2 cellular contexts compared by ENCODE assay signal in the genomic region with DNA sequence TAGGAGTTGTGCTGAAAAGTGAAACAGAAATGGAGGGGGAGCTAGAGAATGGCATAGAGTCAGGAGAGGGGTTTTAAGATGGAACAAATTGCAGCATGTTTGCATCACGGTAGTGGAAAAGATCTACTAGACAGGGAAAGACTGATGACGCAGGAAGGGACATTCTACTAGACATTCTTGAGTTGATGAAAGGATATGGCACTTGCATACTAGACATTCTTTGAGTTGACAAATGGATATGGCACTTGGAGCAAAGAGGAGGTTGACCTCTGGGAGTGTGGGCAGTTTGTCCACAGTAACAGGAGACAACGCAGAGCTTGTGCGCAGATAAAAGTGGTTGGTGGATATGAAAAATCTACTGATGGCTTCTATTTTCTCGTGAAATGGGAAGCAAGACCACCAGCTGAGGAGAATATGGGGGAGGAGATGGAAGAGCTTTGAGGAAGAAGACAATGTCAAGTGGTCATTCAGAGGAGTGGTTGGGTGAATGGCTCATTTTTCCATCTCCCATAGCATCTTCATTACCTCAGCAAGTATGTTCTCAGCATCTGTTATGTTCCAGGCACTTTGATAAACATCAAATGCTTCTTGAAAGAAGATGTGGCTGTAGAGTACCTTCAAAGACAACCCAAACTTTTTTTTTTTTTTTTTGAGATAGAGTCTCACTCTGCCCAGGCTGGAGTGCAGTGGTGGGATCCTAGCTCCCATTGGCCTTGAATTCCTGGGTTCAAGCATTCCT.
TF ChIP-seq lines count a peak whose summit lies in the region.

No MANE protein-coding gene starts in this region.

TF ChIP-seq in IMR-90, 13 proteins besides CTCF, POLR2A, EP300 and RAD21:
- no peak for TF ChIP-seq MAZ (IDR thresholded peaks at IDR 0.05; ENCODE audit: borderline replicate concordance, low read depth, low read length)
- peak; percentile 84 for TF ChIP-seq CEBPB (IDR thresholded peaks at IDR 0.05; ENCODE audit: low read depth, low read length)
- no peak for TF ChIP-seq SMC3 (IDR thresholded peaks at IDR 0.05; ENCODE audit: low read depth, low read length)
- no peak for TF ChIP-seq BHLHE40 (IDR thresholded peaks at IDR 0.05; ENCODE audit: low read depth, low read length)
- TF ChIP-seq MXI1 (IDR thresholded peaks at IDR 0.05; ENCODE audit: borderline replicate concordance, low read depth, low read length) = no peak
- no peak for TF ChIP-seq RFX5 (IDR thresholded peaks at IDR 0.05; ENCODE audit: low read depth, low read length)
- TF ChIP-seq MAFK (IDR thresholded peaks at IDR 0.05; ENCODE audit: low read depth, low read length) = no peak
- TF ChIP-seq RCOR1 (IDR thresholded peaks at IDR 0.05; ENCODE audit: insufficient replicate concordance, low read length) = peak; percentile 33
- TF ChIP-seq, protein P1, sequence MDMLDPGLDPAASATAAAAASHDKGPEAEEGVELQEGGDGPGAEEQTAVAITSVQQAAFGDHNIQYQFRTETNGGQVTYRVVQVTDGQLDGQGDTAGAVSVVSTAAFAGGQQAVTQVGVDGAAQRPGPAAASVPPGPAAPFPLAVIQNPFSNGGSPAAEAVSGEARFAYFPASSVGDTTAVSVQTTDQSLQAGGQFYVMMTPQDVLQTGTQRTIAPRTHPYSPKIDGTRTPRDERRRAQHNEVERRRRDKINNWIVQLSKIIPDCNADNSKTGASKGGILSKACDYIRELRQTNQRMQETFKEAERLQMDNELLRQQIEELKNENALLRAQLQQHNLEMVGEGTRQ (IDR thresholded peaks at IDR 0.05; ENCODE audit: low read depth, low read length) = no peak

TF ChIP-seq in K562, 482 proteins besides CTCF, POLR2A, EP300 and RAD21:
- TF ChIP-seq JUND (IDR thresholded peaks at IDR 0.05; ENCODE audit: borderline replicate concordance, low read depth, low read length) (peak; percentile 6; the same call in 1 of the 2 replicates), JUND (tag; IDR thresholded peaks at IDR 0.05; ENCODE audit: borderline replicate concordance, low read depth, low read length) (no peak), PHB (CRISPR knock-in tag; IDR thresholded peaks at IDR 0.05) (no peak), CEBPG (CRISPR knock-in tag; IDR thresholded peaks at IDR 0.05) (peak; percentile 66), CEBPG (tag; conservative IDR thresholded peaks at IDR 0.05 in 1 of 2, IDR thresholded peaks at IDR 0.05 in 1 of 2) (peak in 1 of 2 experiments; percentile 88; a peak in 2 of 4 replicates), ARID1B (IDR thresholded peaks at IDR 0.05) (0 out of 2 replicates have a peak, but pooled peaks have one; percentile 13), STAT5A (IDR thresholded peaks at IDR 0.05; ENCODE audit: borderline replicate concordance, low read length) (no peak), CBX2 (IDR thresholded peaks at IDR 0.05; ENCODE audit: insufficient read depth, low read length, poor library complexity, severe bottlenecking) (no peak), EHMT2 (IDR thresholded peaks at IDR 0.05) (0 out of 2 replicates have a peak, but pooled peaks have one; percentile 44), ZNF175 (CRISPR knock-in tag; IDR thresholded peaks at IDR 0.05; ENCODE audit: low read depth) (0 out of 2 replicates have a peak, but pooled peaks have one; percentile 42), TRIM24 (IDR thresholded peaks at IDR 0.05) (peak; percentile 39 to 69; a peak in 1 of 4 replicates), SMAD4 (CRISPR knock-in tag; conservative IDR thresholded peaks at IDR 0.05) (peak; percentile 43; the same call in 1 of the 2 replicates), MEIS2 (IDR thresholded peaks at IDR 0.05; ENCODE audit: partially characterized antibody) (peak; percentile 60), L3MBTL2 (IDR thresholded peaks at IDR 0.05) (no peak), TEAD2 (tag; IDR thresholded peaks at IDR 0.05) (0 out of 2 replicates have a peak, but pooled peaks have one; percentile 17)
- TF ChIP-seq, protein P2, sequence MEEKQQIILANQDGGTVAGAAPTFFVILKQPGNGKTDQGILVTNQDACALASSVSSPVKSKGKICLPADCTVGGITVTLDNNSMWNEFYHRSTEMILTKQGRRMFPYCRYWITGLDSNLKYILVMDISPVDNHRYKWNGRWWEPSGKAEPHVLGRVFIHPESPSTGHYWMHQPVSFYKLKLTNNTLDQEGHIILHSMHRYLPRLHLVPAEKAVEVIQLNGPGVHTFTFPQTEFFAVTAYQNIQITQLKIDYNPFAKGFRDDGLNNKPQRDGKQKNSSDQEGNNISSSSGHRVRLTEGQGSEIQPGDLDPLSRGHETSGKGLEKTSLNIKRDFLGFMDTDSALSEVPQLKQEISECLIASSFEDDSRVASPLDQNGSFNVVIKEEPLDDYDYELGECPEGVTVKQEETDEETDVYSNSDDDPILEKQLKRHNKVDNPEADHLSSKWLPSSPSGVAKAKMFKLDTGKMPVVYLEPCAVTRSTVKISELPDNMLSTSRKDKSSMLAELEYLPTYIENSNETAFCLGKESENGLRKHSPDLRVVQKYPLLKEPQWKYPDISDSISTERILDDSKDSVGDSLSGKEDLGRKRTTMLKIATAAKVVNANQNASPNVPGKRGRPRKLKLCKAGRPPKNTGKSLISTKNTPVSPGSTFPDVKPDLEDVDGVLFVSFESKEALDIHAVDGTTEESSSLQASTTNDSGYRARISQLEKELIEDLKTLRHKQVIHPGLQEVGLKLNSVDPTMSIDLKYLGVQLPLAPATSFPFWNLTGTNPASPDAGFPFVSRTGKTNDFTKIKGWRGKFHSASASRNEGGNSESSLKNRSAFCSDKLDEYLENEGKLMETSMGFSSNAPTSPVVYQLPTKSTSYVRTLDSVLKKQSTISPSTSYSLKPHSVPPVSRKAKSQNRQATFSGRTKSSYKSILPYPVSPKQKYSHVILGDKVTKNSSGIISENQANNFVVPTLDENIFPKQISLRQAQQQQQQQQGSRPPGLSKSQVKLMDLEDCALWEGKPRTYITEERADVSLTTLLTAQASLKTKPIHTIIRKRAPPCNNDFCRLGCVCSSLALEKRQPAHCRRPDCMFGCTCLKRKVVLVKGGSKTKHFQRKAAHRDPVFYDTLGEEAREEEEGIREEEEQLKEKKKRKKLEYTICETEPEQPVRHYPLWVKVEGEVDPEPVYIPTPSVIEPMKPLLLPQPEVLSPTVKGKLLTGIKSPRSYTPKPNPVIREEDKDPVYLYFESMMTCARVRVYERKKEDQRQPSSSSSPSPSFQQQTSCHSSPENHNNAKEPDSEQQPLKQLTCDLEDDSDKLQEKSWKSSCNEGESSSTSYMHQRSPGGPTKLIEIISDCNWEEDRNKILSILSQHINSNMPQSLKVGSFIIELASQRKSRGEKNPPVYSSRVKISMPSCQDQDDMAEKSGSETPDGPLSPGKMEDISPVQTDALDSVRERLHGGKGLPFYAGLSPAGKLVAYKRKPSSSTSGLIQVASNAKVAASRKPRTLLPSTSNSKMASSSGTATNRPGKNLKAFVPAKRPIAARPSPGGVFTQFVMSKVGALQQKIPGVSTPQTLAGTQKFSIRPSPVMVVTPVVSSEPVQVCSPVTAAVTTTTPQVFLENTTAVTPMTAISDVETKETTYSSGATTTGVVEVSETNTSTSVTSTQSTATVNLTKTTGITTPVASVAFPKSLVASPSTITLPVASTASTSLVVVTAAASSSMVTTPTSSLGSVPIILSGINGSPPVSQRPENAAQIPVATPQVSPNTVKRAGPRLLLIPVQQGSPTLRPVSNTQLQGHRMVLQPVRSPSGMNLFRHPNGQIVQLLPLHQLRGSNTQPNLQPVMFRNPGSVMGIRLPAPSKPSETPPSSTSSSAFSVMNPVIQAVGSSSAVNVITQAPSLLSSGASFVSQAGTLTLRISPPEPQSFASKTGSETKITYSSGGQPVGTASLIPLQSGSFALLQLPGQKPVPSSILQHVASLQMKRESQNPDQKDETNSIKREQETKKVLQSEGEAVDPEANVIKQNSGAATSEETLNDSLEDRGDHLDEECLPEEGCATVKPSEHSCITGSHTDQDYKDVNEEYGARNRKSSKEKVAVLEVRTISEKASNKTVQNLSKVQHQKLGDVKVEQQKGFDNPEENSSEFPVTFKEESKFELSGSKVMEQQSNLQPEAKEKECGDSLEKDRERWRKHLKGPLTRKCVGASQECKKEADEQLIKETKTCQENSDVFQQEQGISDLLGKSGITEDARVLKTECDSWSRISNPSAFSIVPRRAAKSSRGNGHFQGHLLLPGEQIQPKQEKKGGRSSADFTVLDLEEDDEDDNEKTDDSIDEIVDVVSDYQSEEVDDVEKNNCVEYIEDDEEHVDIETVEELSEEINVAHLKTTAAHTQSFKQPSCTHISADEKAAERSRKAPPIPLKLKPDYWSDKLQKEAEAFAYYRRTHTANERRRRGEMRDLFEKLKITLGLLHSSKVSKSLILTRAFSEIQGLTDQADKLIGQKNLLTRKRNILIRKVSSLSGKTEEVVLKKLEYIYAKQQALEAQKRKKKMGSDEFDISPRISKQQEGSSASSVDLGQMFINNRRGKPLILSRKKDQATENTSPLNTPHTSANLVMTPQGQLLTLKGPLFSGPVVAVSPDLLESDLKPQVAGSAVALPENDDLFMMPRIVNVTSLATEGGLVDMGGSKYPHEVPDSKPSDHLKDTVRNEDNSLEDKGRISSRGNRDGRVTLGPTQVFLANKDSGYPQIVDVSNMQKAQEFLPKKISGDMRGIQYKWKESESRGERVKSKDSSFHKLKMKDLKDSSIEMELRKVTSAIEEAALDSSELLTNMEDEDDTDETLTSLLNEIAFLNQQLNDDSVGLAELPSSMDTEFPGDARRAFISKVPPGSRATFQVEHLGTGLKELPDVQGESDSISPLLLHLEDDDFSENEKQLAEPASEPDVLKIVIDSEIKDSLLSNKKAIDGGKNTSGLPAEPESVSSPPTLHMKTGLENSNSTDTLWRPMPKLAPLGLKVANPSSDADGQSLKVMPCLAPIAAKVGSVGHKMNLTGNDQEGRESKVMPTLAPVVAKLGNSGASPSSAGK (IDR thresholded peaks at IDR 0.05) = no peak
- TF ChIP-seq, protein P3, sequence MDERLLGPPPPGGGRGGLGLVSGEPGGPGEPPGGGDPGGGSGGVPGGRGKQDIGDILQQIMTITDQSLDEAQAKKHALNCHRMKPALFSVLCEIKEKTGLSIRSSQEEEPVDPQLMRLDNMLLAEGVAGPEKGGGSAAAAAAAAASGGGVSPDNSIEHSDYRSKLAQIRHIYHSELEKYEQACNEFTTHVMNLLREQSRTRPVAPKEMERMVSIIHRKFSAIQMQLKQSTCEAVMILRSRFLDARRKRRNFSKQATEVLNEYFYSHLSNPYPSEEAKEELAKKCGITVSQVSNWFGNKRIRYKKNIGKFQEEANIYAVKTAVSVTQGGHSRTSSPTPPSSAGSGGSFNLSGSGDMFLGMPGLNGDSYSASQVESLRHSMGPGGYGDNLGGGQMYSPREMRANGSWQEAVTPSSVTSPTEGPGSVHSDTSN (CRISPR knock-in tag; IDR thresholded peaks at IDR 0.05; ENCODE audit: low read depth) = no peak
- TF ChIP-seq, protein P3 (tag; conservative IDR thresholded peaks at IDR 0.05; ENCODE audit: low read depth) = peak; percentile 54
- TF ChIP-seq, protein P4, sequence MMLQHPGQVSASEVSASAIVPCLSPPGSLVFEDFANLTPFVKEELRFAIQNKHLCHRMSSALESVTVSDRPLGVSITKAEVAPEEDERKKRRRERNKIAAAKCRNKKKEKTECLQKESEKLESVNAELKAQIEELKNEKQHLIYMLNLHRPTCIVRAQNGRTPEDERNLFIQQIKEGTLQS (IDR thresholded peaks at IDR 0.05) = peak; percentile 54; the same call in 1 of the 2 replicates
- TF ChIP-seq, protein P4 (CRISPR knock-in tag; conservative IDR thresholded peaks at IDR 0.05) = no peak
